In the genomic region with DNA sequence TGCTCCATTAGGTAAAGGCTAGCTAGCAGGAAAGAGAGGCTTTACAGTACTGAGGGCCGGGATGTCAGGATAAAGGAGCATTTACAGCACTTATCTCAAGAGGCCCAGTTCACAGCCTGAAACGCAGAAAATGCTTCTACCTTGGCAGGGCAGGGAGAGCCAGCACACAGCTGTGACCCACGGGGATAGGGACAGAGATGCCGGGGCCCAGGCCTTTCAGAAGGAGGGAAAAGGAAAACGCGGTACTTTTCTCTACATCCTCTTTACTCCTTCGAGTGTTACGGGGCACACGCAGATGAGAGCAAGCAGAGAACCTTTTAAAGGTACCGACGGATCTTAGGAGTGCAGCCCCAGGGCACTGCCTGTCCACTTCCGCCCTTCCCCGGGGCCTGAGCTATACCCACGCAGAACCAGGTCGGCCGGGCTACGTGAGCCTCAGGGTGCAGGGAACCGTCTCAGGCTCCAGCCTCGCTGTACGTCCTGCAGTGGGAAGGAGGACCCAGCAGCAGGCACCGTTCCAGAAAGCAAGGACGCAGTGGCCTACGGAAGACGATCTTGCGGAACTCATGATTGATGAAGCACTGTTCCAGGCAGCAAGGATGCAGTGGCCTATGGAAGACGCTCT, we compare ENCODE assay signal across 1 cellular context.
TF ChIP-seq lines count a peak whose summit lies in the region.

No MANE protein-coding gene starts in this region.

TF ChIP-seq in WTC11, 78 proteins besides CTCF, POLR2A, EP300 and RAD21 (continued from another document):
- TF ChIP-seq AFF4 (CRISPR knock-in tag; IDR thresholded peaks at IDR 0.05; ENCODE audit: borderline replicate concordance) (no peak), GTF2I (CRISPR knock-in tag; conservative IDR thresholded peaks at IDR 0.05) (no peak), NR1H2 (CRISPR knock-in tag; IDR thresholded peaks at IDR 0.05) (no peak), ZNF138 (CRISPR knock-in tag; conservative IDR thresholded peaks at IDR 0.05) (no peak)
- TF ChIP-seq, protein P1, sequence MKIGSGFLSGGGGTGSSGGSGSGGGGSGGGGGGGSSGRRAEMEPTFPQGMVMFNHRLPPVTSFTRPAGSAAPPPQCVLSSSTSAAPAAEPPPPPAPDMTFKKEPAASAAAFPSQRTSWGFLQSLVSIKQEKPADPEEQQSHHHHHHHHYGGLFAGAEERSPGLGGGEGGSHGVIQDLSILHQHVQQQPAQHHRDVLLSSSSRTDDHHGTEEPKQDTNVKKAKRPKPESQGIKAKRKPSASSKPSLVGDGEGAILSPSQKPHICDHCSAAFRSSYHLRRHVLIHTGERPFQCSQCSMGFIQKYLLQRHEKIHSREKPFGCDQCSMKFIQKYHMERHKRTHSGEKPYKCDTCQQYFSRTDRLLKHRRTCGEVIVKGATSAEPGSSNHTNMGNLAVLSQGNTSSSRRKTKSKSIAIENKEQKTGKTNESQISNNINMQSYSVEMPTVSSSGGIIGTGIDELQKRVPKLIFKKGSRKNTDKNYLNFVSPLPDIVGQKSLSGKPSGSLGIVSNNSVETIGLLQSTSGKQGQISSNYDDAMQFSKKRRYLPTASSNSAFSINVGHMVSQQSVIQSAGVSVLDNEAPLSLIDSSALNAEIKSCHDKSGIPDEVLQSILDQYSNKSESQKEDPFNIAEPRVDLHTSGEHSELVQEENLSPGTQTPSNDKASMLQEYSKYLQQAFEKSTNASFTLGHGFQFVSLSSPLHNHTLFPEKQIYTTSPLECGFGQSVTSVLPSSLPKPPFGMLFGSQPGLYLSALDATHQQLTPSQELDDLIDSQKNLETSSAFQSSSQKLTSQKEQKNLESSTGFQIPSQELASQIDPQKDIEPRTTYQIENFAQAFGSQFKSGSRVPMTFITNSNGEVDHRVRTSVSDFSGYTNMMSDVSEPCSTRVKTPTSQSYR (CRISPR knock-in tag; IDR thresholded peaks at IDR 0.05), result no peak
